1 cellular context compared by ENCODE assay signal in the genomic region with DNA sequence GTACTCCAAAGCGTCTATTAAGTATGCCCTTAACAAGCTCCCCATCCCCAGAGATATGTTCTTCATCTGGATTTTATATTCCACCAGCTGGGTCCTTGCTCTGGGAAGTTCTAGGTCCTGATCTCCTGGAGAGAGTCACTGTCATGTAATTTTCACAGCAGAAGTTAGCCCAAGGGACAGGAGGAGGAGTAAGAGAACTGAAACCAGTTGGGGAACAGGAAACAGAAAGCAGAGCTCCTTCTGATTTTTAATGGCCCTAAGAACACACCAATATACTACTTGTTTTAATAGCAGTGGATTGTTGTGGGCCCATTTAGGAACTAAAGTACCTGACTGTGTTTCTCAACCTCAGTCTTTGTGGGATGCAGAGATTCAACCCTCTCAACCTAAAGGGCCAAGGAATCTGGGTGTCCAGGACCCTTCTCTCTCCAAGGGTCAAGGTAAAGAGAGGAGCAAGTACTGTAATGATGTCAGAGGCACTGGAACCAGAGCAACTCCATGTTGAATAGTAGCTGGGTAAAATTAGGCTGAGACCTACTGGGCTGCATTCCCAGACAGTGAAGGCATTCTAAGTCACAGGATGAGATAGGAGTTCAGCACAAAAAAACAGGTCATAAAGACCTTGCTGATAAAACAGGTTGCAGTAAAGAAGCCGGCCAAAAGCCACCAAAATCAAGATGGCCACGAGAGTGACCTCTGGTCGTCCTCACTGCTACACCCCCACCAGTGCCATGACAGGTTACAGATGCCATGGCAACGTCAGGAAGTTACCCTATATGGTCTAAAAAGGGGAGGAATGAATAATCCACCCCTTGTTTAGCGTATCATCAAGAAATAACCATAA.
A peak's percentile ranks its signal among the peaks of the same experiment; 100 is the strongest.
TF ChIP-seq lines count a peak whose summit lies in the region.

No MANE protein-coding gene starts in this region.

TF ChIP-seq in K562, 482 proteins besides CTCF, POLR2A, EP300 and RAD21 (continues in another document):
- TF ChIP-seq, protein P1, sequence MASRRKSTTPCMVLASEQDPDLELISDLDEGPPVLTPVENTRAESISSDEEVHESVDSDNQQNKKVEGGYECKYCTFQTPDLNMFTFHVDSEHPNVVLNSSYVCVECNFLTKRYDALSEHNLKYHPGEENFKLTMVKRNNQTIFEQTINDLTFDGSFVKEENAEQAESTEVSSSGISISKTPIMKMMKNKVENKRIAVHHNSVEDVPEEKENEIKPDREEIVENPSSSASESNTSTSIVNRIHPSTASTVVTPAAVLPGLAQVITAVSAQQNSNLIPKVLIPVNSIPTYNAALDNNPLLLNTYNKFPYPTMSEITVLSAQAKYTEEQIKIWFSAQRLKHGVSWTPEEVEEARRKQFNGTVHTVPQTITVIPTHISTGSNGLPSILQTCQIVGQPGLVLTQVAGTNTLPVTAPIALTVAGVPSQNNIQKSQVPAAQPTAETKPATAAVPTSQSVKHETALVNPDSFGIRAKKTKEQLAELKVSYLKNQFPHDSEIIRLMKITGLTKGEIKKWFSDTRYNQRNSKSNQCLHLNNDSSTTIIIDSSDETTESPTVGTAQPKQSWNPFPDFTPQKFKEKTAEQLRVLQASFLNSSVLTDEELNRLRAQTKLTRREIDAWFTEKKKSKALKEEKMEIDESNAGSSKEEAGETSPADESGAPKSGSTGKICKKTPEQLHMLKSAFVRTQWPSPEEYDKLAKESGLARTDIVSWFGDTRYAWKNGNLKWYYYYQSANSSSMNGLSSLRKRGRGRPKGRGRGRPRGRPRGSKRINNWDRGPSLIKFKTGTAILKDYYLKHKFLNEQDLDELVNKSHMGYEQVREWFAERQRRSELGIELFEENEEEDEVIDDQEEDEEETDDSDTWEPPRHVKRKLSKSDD (conservative IDR thresholded peaks at IDR 0.05; ENCODE audit: low read length): no peak
- TF ChIP-seq ZNF561 (CRISPR knock-in tag; conservative IDR thresholded peaks at IDR 0.05) (peak; percentile 81), LCOR (CRISPR knock-in tag; IDR thresholded peaks at IDR 0.05) (no peak), MTA1 (IDR thresholded peaks at IDR 0.05; ENCODE audit: borderline replicate concordance) (no peak), MYC (IDR thresholded peaks at IDR 0.05; ENCODE audit: low read depth, low read length) (no peak), MYC (CRISPR knock-in tag; IDR thresholded peaks at IDR 0.05; ENCODE audit: borderline replicate concordance, low read depth) (peak; percentile 97), ZNF699 (CRISPR knock-in tag; IDR thresholded peaks at IDR 0.05; ENCODE audit: insufficient replicate concordance) (peak; percentile 82), XRCC4 (IDR thresholded peaks at IDR 0.05; ENCODE audit: extremely low read depth, insufficient read depth, insufficient read length) (no peak), YY1 (IDR thresholded peaks at IDR 0.05; ENCODE audit: borderline replicate concordance in 1 of 3, control insufficient read depth in 1 of 3, extremely low read depth in 1 of 3, insufficient read depth in 3 of 3, insufficient read length in 1 of 3, insufficient replicate concordance in 2 of 3, low read depth in 1 of 3, low read length in 2 of 3) (peak in 1 of 3 experiments; percentile 41), SAFB (IDR thresholded peaks at IDR 0.05; ENCODE audit: borderline replicate concordance, low read depth, low read length) (no peak), PPARD (CRISPR knock-in tag; IDR thresholded peaks at IDR 0.05) (peak; percentile 73), ZNF696 (CRISPR knock-in tag; conservative IDR thresholded peaks at IDR 0.05) (peak; percentile 60), ZNF780A (CRISPR knock-in tag; IDR thresholded peaks at IDR 0.05) (peak; percentile 71; the same call in 1 of the 2 replicates), SMAD3 (CRISPR knock-in tag; conservative IDR thresholded peaks at IDR 0.05) (peak; percentile 98), CCNT2 (IDR thresholded peaks at IDR 0.05; ENCODE audit: borderline replicate concordance, extremely low read depth, insufficient read length, low read depth, low read length) (no peak), HNRNPH1 (optimal IDR thresholded peaks at IDR 0.05; ENCODE audit: low read depth, low read length) (no peak), L3MBTL2 (IDR thresholded peaks at IDR 0.05) (no peak), MECOM (CRISPR knock-in tag; IDR thresholded peaks at IDR 0.05) (peak; percentile 96), U2AF2 (optimal IDR thresholded peaks at IDR 0.05; ENCODE audit: low read depth, low read length) (no peak), ZBTB17 (CRISPR knock-in tag; IDR thresholded peaks at IDR 0.05) (peak; percentile 88), KLF6 (CRISPR knock-in tag; IDR thresholded peaks at IDR 0.05; ENCODE audit: borderline replicate concordance) (peak; percentile 99), RBM39 (optimal IDR thresholded peaks at IDR 0.05; ENCODE audit: low read depth, low read length) (no peak), PHTF2 (CRISPR knock-in tag; IDR thresholded peaks at IDR 0.05) (peak; percentile 91), SRF (CRISPR knock-in tag; IDR thresholded peaks at IDR 0.05) (peak in 1 of 2 experiments; percentile 93; a peak in 3 of 4 replicates), LEF1 (IDR thresholded peaks at IDR 0.05) (no peak)
- TF ChIP-seq, protein P2, sequence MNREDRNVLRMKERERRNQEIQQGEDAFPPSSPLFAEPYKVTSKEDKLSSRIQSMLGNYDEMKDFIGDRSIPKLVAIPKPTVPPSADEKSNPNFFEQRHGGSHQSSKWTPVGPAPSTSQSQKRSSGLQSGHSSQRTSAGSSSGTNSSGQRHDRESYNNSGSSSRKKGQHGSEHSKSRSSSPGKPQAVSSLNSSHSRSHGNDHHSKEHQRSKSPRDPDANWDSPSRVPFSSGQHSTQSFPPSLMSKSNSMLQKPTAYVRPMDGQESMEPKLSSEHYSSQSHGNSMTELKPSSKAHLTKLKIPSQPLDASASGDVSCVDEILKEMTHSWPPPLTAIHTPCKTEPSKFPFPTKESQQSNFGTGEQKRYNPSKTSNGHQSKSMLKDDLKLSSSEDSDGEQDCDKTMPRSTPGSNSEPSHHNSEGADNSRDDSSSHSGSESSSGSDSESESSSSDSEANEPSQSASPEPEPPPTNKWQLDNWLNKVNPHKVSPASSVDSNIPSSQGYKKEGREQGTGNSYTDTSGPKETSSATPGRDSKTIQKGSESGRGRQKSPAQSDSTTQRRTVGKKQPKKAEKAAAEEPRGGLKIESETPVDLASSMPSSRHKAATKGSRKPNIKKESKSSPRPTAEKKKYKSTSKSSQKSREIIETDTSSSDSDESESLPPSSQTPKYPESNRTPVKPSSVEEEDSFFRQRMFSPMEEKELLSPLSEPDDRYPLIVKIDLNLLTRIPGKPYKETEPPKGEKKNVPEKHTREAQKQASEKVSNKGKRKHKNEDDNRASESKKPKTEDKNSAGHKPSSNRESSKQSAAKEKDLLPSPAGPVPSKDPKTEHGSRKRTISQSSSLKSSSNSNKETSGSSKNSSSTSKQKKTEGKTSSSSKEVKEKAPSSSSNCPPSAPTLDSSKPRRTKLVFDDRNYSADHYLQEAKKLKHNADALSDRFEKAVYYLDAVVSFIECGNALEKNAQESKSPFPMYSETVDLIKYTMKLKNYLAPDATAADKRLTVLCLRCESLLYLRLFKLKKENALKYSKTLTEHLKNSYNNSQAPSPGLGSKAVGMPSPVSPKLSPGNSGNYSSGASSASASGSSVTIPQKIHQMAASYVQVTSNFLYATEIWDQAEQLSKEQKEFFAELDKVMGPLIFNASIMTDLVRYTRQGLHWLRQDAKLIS (CRISPR knock-in tag; IDR thresholded peaks at IDR 0.05): no peak
- TF ChIP-seq, protein P3, sequence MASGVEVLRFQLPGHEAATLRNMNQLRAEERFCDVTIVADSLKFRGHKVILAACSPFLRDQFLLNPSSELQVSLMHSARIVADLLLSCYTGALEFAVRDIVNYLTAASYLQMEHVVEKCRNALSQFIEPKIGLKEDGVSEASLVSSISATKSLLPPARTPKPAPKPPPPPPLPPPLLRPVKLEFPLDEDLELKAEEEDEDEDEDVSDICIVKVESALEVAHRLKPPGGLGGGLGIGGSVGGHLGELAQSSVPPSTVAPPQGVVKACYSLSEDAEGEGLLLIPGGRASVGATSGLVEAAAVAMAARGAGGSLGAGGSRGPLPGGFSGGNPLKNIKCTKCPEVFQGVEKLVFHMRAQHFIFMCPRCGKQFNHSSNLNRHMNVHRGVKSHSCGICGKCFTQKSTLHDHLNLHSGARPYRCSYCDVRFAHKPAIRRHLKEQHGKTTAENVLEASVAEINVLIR (CRISPR knock-in tag; IDR thresholded peaks at IDR 0.05): peak; percentile 87
- TF ChIP-seq, protein P4, sequence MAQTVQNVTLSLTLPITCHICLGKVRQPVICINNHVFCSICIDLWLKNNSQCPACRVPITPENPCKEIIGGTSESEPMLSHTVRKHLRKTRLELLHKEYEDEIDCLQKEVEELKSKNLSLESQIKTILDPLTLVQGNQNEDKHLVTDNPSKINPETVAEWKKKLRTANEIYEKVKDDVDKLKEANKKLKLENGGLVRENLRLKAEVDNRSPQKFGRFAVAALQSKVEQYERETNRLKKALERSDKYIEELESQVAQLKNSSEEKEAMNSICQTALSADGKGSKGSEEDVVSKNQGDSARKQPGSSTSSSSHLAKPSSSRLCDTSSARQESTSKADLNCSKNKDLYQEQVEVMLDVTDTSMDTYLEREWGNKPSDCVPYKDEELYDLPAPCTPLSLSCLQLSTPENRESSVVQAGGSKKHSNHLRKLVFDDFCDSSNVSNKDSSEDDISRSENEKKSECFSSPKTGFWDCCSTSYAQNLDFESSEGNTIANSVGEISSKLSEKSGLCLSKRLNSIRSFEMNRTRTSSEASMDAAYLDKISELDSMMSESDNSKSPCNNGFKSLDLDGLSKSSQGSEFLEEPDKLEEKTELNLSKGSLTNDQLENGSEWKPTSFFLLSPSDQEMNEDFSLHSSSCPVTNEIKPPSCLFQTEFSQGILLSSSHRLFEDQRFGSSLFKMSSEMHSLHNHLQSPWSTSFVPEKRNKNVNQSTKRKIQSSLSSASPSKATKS (CRISPR knock-in tag; IDR thresholded peaks at IDR 0.05): peak; percentile 93
- TF ChIP-seq, protein P5, sequence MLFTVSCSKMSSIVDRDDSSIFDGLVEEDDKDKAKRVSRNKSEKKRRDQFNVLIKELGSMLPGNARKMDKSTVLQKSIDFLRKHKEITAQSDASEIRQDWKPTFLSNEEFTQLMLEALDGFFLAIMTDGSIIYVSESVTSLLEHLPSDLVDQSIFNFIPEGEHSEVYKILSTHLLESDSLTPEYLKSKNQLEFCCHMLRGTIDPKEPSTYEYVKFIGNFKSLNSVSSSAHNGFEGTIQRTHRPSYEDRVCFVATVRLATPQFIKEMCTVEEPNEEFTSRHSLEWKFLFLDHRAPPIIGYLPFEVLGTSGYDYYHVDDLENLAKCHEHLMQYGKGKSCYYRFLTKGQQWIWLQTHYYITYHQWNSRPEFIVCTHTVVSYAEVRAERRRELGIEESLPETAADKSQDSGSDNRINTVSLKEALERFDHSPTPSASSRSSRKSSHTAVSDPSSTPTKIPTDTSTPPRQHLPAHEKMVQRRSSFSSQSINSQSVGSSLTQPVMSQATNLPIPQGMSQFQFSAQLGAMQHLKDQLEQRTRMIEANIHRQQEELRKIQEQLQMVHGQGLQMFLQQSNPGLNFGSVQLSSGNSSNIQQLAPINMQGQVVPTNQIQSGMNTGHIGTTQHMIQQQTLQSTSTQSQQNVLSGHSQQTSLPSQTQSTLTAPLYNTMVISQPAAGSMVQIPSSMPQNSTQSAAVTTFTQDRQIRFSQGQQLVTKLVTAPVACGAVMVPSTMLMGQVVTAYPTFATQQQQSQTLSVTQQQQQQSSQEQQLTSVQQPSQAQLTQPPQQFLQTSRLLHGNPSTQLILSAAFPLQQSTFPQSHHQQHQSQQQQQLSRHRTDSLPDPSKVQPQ (CRISPR knock-in tag; IDR thresholded peaks at IDR 0.05; ENCODE audit: borderline replicate concordance): peak; percentile 86
- TF ChIP-seq, protein P6, sequence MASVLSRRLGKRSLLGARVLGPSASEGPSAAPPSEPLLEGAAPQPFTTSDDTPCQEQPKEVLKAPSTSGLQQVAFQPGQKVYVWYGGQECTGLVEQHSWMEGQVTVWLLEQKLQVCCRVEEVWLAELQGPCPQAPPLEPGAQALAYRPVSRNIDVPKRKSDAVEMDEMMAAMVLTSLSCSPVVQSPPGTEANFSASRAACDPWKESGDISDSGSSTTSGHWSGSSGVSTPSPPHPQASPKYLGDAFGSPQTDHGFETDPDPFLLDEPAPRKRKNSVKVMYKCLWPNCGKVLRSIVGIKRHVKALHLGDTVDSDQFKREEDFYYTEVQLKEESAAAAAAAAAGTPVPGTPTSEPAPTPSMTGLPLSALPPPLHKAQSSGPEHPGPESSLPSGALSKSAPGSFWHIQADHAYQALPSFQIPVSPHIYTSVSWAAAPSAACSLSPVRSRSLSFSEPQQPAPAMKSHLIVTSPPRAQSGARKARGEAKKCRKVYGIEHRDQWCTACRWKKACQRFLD (CRISPR knock-in tag; IDR thresholded peaks at IDR 0.05): peak; percentile 99
- TF ChIP-seq, protein P7, sequence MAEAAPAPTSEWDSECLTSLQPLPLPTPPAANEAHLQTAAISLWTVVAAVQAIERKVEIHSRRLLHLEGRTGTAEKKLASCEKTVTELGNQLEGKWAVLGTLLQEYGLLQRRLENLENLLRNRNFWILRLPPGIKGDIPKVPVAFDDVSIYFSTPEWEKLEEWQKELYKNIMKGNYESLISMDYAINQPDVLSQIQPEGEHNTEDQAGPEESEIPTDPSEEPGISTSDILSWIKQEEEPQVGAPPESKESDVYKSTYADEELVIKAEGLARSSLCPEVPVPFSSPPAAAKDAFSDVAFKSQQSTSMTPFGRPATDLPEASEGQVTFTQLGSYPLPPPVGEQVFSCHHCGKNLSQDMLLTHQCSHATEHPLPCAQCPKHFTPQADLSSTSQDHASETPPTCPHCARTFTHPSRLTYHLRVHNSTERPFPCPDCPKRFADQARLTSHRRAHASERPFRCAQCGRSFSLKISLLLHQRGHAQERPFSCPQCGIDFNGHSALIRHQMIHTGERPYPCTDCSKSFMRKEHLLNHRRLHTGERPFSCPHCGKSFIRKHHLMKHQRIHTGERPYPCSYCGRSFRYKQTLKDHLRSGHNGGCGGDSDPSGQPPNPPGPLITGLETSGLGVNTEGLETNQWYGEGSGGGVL (CRISPR knock-in tag; IDR thresholded peaks at IDR 0.05): peak; percentile 67; the same call in 1 of the 2 replicates
- TF ChIP-seq, protein P8, sequence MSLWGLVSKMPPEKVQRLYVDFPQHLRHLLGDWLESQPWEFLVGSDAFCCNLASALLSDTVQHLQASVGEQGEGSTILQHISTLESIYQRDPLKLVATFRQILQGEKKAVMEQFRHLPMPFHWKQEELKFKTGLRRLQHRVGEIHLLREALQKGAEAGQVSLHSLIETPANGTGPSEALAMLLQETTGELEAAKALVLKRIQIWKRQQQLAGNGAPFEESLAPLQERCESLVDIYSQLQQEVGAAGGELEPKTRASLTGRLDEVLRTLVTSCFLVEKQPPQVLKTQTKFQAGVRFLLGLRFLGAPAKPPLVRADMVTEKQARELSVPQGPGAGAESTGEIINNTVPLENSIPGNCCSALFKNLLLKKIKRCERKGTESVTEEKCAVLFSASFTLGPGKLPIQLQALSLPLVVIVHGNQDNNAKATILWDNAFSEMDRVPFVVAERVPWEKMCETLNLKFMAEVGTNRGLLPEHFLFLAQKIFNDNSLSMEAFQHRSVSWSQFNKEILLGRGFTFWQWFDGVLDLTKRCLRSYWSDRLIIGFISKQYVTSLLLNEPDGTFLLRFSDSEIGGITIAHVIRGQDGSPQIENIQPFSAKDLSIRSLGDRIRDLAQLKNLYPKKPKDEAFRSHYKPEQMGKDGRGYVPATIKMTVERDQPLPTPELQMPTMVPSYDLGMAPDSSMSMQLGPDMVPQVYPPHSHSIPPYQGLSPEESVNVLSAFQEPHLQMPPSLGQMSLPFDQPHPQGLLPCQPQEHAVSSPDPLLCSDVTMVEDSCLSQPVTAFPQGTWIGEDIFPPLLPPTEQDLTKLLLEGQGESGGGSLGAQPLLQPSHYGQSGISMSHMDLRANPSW (CRISPR knock-in tag; IDR thresholded peaks at IDR 0.05): no peak
- TF ChIP-seq, protein P9, sequence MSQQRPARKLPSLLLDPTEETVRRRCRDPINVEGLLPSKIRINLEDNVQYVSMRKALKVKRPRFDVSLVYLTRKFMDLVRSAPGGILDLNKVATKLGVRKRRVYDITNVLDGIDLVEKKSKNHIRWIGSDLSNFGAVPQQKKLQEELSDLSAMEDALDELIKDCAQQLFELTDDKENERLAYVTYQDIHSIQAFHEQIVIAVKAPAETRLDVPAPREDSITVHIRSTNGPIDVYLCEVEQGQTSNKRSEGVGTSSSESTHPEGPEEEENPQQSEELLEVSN (IDR thresholded peaks at IDR 0.05; ENCODE audit: borderline replicate concordance in 1 of 2, extremely low read depth in 1 of 2, insufficient read depth in 1 of 2, insufficient read length in 1 of 2, low read depth in 1 of 2, low read length in 1 of 2, poor library complexity in 1 of 2, severe bottlenecking in 1 of 2): no peak
